21 cellular contexts compared by ENCODE assay signal in the genomic region with DNA sequence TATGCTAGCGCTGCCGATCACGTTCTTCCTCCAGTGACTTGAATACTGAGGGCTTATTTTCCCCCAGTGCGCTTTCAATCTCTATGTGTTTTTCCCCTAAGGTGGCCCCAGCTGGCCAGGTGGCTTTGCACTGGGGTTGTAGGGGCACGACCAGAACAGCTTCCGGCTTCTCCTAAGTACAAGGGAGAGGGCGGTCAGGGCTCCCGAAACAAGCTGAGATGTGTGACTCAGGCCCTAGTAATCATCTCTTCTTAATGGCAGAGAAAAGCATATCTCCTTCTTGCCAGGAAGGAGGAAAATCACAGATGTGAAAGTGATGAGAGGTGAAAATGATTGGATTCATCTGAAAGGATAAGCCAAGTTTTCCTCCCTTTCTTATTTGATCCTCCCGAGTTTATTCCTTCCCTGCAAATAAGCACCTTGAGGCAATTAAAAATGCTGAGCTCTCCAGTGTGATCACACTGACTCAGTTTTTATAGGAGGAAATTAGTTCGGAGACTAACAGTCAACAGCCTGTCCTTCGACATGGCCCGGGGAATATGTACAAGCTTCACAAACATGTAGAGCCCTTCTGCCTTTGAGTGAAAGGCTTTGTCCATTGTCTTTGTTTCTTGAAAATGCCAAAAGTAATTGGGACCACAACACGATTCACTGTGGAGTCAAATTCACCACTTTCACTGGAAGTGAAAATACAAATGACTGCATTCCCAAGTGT.
DNase-seq lines count a peak whose midpoint lies in the region; ATAC-seq and TF ChIP-seq lines count a peak whose summit lies in the region.
"Had no signal": no experiment of that assay in that cellular context is flagged by ENCODE, and none has a peak within 500 bp of the region (broad histone marks: within the 10 kb centered on the region; RNA-seq: fewer than 3 reads in every experiment).

No MANE protein-coding gene starts in this region.

- peak; percentile 84 for DNase-seq in ELR (ENCODE audit: low read depth)
- DNase-seq in NCI-H2227 (lab: John Stamatoyannopoulos, UW; ENCODE audit: unreplicated experiment): peak; percentile 25
- peak; percentile 41 for DNase-seq in epithelial cell of esophagus (ENCODE audit: low read depth)
- DNase-seq in neural progenitor cell (ENCODE audit: low spot score): peak; percentile 18
- no peak for DNase-seq in testis
- no peak for DNase-seq in NCI-H1105 treated with DMSO at 0.1 percent for 48 hours (lab: John Stamatoyannopoulos, UW)
- DNase-seq: activated CD4-positive, alpha-beta T cell treated with anti-CD3 and anti-CD28 coated beads, Interleukin-2, amount 50 U/mL, for 1 hour; activated T-cell treated with anti-CD3 and anti-CD28 coated beads, Interleukin-2, amount 50 U/mL, for 24 hours; DND-41; H7; left ventricle myocardium inferior; NCI-H1694 treated with DMSO at 0.1 percent for 48 hours; NCI-H524; OCI-M1; stimulated activated CD4-positive, alpha-beta T cell treated with anti-CD3 and anti-CD28 coated beads, Interleukin-4, amount 100 ng/mL, for 4 hours; thyroid gland had no signal

- no peak for TF ChIP-seq CTCF in epithelial cell of esophagus (IDR thresholded peaks at IDR 0.05; ENCODE audit: insufficient read depth, low read depth, low read length, missing control alignments)
- no peak for TF ChIP-seq CTCF in neural progenitor cell (IDR thresholded peaks at IDR 0.05)
- TF ChIP-seq CTCF in testis (IDR thresholded peaks at IDR 0.05): no peak

- intact Hi-C loops in testis (cut with DNase I; ENCODE audit: low total_unique reads): no loop called here

- peaks cover 10% of the 10 kb centered on the region for H3F3A ChIP-seq in neural progenitor cell (ENCODE audit: low read depth)

- H3K4me3 ChIP-seq in epithelial cell of esophagus (ENCODE audit: low read length) (no peak overlapping the region), neural progenitor cell (no peak overlapping the region), testis (no peak overlapping the region)
- H3K4me3 ChIP-seq: left ventricle myocardium inferior, skin epidermis, thyroid gland had no signal

- TF ChIP-seq POLR2A in testis (IDR thresholded peaks at IDR 0.05): no peak

- no peaks in the 10 kb centered on the region for H3K36me3 ChIP-seq in neural progenitor cell
- no peaks in the 10 kb centered on the region for H3K36me3 ChIP-seq in testis (ENCODE audit: low read depth, missing control alignments)
- H3K36me3 ChIP-seq: left ventricle myocardium inferior, thyroid gland had no signal

- peak overlapping the region; percentile 66 for H2AFZ ChIP-seq in neural progenitor cell (replicated peaks)

- peak overlapping the region; percentile 7 for H3K4me3 Mint-ChIP-seq in neural progenitor cell
- H3K4me3 Mint-ChIP-seq: activated T-cell treated with anti-CD3 and anti-CD28 coated beads, Interleukin-2, amount 50 U/mL, for 24 hours had no signal

- peaks cover 9% of the 10 kb centered on the region for H3K9me3 Mint-ChIP-seq in neural progenitor cell
- H3K9me3 Mint-ChIP-seq: activated T-cell treated with anti-CD3 and anti-CD28 coated beads, Interleukin-2, amount 50 U/mL, for 24 hours had no signal

- ATAC-seq in GM19324 (IDR thresholded peaks at IDR 0.05; ENCODE audit: low FRiP score, unreplicated experiment) (no peak), HG02884 (IDR thresholded peaks at IDR 0.05; ENCODE audit: unreplicated experiment) (no peak)
- ATAC-seq: activated naive CD4-positive, alpha-beta T cell treated with anti-CD3 and anti-CD28 coated beads, Interleukin-2, amount 50 U/mL, for 72 hours had no signal

- peak overlapping the region; percentile 46 for H3K9ac ChIP-seq in neural progenitor cell

- no peaks in the 10 kb centered on the region for H4K20me1 ChIP-seq in neural progenitor cell (ENCODE audit: low read depth)

- no peaks in the 10 kb centered on the region for H3K79me2 ChIP-seq in neural progenitor cell (ENCODE audit: low read depth)

- peaks cover 2% of the 10 kb centered on the region for H3K27me3 Mint-ChIP-seq in neural progenitor cell (ENCODE audit: insufficient read depth, low read depth)
- H3K27me3 Mint-ChIP-seq: activated T-cell treated with anti-CD3 and anti-CD28 coated beads, Interleukin-2, amount 50 U/mL, for 24 hours had no signal

- H3K27me3 ChIP-seq in neural progenitor cell (no peaks in the 10 kb centered on the region), testis (no peaks in the 10 kb centered on the region)
- H3K27me3 ChIP-seq: thyroid gland had no signal

- H3K27ac ChIP-seq in neural progenitor cell: peak overlapping the region; percentile 74
- no peak overlapping the region for H3K27ac ChIP-seq in testis
- H3K27ac ChIP-seq: C4-2B, left ventricle myocardium inferior, skin epidermis, thyroid gland had no signal

- H3K36me3 Mint-ChIP-seq in neural progenitor cell: no peaks in the 10 kb centered on the region
- H3K36me3 Mint-ChIP-seq: activated naive CD4-positive, alpha-beta T cell treated with anti-CD3 and anti-CD28 coated beads, Interleukin-2, amount 50 U/mL, for 72 hours had no signal

- peaks cover 21% of the 10 kb centered on the region for H3K4me1 Mint-ChIP-seq in neural progenitor cell

- H3K4me1 ChIP-seq in neural progenitor cell (peaks cover 9% of the 10 kb centered on the region), testis (no peaks in the 10 kb centered on the region)
- H3K4me1 ChIP-seq: left ventricle myocardium inferior, thyroid gland had no signal

- 72 to 79% methylated on average over 13 of the region's 13 CpGs for WGBS in testis, 2 donors

- peak overlapping the region; percentile 45 for H3K4me2 ChIP-seq in neural progenitor cell

- H3K27ac Mint-ChIP-seq in neural progenitor cell: peak overlapping the region; percentile 8
- H3K27ac Mint-ChIP-seq: activated naive CD4-positive, alpha-beta T cell treated with anti-CD3 and anti-CD28 coated beads, Interleukin-2, amount 50 U/mL, for 72 hours; activated T-cell treated with anti-CD3 and anti-CD28 coated beads, Interleukin-2, amount 50 U/mL, for 24 hours had no signal

- no peaks in the 10 kb centered on the region for H3K9me3 ChIP-seq in neural progenitor cell (ENCODE audit: low read depth)
- no peaks in the 10 kb centered on the region for H3K9me3 ChIP-seq in testis
- H3K9me3 ChIP-seq: thyroid gland had no signal

Comparison
In these comparisons a context has a peak if more than half of its experiments do, and no peak if none do; other contexts are left out.
1. DNase-seq: peak in ELR (single experiment), NCI-H2227 (single experiment), epithelial cell of esophagus (single experiment) and neural progenitor cell (single experiment); none in testis (single experiment) and NCI-H1105 treated with DMSO at 0.1 percent for 48 hours (single experiment).